In the genomic region with DNA sequence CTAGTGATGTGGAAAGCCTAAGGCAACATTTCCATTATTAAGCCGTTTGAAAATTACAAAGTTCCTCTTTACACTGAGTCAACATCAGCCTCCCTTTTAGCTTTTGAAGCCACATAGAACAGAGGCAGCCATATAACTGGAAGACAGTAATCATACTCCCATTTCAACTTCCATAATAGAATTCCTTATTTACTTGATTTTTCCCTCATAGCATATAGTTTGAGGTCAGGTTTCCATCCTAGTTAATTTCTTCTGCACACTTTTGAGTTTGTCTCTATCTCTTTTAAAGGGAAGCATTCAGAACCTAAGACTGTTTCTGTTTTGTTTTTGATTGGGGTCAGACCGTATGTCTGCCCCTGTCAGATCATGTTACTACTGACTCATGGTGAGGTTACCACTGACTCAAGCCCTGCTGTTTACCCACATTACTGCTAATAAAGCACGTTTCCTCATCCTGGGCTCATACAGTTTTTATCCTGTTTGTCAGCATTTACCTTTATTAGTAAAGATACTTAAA, we compare ENCODE assay signal across 1 cellular context.
TF ChIP-seq lines count a peak whose summit lies in the region.

No MANE protein-coding gene starts in this region.

TF ChIP-seq in HepG2, 621 proteins besides CTCF, POLR2A, EP300 and RAD21 (continued from another document and continues in another):
- TF ChIP-seq, protein P1, sequence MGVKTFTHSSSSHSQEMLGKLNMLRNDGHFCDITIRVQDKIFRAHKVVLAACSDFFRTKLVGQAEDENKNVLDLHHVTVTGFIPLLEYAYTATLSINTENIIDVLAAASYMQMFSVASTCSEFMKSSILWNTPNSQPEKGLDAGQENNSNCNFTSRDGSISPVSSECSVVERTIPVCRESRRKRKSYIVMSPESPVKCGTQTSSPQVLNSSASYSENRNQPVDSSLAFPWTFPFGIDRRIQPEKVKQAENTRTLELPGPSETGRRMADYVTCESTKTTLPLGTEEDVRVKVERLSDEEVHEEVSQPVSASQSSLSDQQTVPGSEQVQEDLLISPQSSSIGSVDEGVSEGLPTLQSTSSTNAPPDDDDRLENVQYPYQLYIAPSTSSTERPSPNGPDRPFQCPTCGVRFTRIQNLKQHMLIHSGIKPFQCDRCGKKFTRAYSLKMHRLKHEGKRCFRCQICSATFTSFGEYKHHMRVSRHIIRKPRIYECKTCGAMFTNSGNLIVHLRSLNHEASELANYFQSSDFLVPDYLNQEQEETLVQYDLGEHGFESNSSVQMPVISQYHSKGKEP (CRISPR knock-in tag; IDR thresholded peaks at IDR 0.05), result no peak
- TF ChIP-seq MED1 (CRISPR knock-in tag; IDR thresholded peaks at IDR 0.05) (peak; percentile 86), SOX13 (IDR thresholded peaks at IDR 0.05) (no peak), SOX13 (CRISPR knock-in tag; conservative IDR thresholded peaks at IDR 0.05 in 1 of 2, IDR thresholded peaks at IDR 0.05 in 1 of 2) (peak in 1 of 2 experiments; percentile 40; a peak in 1 of 4 replicates), ASH2L (IDR thresholded peaks at IDR 0.05; ENCODE audit: insufficient read length, low read depth, low read length) (peak; percentile 76), ZNF260 (CRISPR knock-in tag; IDR thresholded peaks at IDR 0.05; ENCODE audit: borderline replicate concordance, low read depth) (no peak), ZNF614 (CRISPR knock-in tag; IDR thresholded peaks at IDR 0.05; ENCODE audit: borderline replicate concordance) (0 out of 2 replicates have a peak, but pooled peaks have one; percentile 8), ARNT (IDR thresholded peaks at IDR 0.05) (no peak), ZNF337 (CRISPR knock-in tag; IDR thresholded peaks at IDR 0.05; ENCODE audit: borderline replicate concordance, low read depth) (no peak), KLF16 (CRISPR knock-in tag; IDR thresholded peaks at IDR 0.05) (0 out of 4 replicates have a peak, but pooled peaks of 1 of the 2 experiments have one; percentile 40), ZMAT3 (CRISPR knock-in tag; conservative IDR thresholded peaks at IDR 0.05) (peak; percentile 74; the same call in 1 of the 2 replicates), IRF2 (CRISPR knock-in tag; IDR thresholded peaks at IDR 0.05) (peak; percentile 79), TCF7 (IDR thresholded peaks at IDR 0.05; ENCODE audit: low read depth) (0 out of 2 replicates have a peak, but pooled peaks have one; percentile 52), KMT2B (CRISPR knock-in tag; IDR thresholded peaks at IDR 0.05) (0 out of 2 replicates have a peak, but pooled peaks have one; percentile 36), MEF2D (CRISPR knock-in tag; IDR thresholded peaks at IDR 0.05) (peak; percentile 26; the same call in 1 of the 2 replicates), MBD4 (IDR thresholded peaks at IDR 0.05; ENCODE audit: borderline replicate concordance, low read length) (peak; percentile 86; the same call in 1 of the 2 replicates), ZMYM4 (CRISPR knock-in tag; IDR thresholded peaks at IDR 0.05) (peak; percentile 34; the same call in 1 of the 2 replicates), SMARCC2 (IDR thresholded peaks at IDR 0.05) (no peak), MAFK (conservative IDR thresholded peaks at IDR 0.05 in 1 of 2, IDR thresholded peaks at IDR 0.05 in 1 of 2; ENCODE audit: low read length in 2 of 2) (peak; percentile 55 to 62), ZNF7 (CRISPR knock-in tag; IDR thresholded peaks at IDR 0.05) (peak; percentile 83), ZFP1 (CRISPR knock-in tag; IDR thresholded peaks at IDR 0.05) (0 out of 2 replicates have a peak, but pooled peaks have one; percentile 47), SIX1 (CRISPR knock-in tag; IDR thresholded peaks at IDR 0.05; ENCODE audit: borderline replicate concordance) (peak; percentile 96), SMYD3 (CRISPR knock-in tag; IDR thresholded peaks at IDR 0.05) (peak; percentile 37; the same call in 1 of the 2 replicates), RCOR2 (CRISPR knock-in tag; IDR thresholded peaks at IDR 0.05) (0 out of 2 replicates have a peak, but pooled peaks have one; percentile 9)
- TF ChIP-seq, protein P2, sequence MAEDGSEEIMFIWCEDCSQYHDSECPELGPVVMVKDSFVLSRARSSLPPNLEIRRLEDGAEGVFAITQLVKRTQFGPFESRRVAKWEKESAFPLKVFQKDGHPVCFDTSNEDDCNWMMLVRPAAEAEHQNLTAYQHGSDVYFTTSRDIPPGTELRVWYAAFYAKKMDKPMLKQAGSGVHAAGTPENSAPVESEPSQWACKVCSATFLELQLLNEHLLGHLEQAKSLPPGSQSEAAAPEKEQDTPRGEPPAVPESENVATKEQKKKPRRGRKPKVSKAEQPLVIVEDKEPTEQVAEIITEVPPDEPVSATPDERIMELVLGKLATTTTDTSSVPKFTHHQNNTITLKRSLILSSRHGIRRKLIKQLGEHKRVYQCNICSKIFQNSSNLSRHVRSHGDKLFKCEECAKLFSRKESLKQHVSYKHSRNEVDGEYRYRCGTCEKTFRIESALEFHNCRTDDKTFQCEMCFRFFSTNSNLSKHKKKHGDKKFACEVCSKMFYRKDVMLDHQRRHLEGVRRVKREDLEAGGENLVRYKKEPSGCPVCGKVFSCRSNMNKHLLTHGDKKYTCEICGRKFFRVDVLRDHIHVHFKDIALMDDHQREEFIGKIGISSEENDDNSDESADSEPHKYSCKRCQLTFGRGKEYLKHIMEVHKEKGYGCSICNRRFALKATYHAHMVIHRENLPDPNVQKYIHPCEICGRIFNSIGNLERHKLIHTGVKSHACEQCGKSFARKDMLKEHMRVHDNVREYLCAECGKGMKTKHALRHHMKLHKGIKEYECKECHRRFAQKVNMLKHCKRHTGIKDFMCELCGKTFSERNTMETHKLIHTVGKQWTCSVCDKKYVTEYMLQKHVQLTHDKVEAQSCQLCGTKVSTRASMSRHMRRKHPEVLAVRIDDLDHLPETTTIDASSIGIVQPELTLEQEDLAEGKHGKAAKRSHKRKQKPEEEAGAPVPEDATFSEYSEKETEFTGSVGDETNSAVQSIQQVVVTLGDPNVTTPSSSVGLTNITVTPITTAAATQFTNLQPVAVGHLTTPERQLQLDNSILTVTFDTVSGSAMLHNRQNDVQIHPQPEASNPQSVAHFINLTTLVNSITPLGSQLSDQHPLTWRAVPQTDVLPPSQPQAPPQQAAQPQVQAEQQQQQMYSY (CRISPR knock-in tag; IDR thresholded peaks at IDR 0.05), result no peak
- TF ChIP-seq, protein P3, sequence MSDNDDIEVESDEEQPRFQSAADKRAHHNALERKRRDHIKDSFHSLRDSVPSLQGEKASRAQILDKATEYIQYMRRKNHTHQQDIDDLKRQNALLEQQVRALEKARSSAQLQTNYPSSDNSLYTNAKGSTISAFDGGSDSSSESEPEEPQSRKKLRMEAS (IDR thresholded peaks at IDR 0.05), result peak; percentile 55; the same call in 1 of the 2 replicates
- TF ChIP-seq, protein P4, sequence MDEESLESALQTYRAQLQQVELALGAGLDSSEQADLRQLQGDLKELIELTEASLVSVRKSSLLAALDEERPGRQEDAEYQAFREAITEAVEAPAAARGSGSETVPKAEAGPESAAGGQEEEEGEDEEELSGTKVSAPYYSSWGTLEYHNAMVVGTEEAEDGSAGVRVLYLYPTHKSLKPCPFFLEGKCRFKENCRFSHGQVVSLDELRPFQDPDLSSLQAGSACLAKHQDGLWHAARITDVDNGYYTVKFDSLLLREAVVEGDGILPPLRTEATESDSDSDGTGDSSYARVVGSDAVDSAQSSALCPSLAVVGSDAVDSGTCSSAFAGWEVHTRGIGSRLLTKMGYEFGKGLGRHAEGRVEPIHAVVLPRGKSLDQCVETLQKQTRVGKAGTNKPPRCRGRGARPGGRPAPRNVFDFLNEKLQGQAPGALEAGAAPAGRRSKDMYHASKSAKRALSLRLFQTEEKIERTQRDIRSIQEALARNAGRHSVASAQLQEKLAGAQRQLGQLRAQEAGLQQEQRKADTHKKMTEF (CRISPR knock-in tag; IDR thresholded peaks at IDR 0.05), result peak; percentile 66; the same call in 1 of the 2 replicates
- TF ChIP-seq, protein P5, sequence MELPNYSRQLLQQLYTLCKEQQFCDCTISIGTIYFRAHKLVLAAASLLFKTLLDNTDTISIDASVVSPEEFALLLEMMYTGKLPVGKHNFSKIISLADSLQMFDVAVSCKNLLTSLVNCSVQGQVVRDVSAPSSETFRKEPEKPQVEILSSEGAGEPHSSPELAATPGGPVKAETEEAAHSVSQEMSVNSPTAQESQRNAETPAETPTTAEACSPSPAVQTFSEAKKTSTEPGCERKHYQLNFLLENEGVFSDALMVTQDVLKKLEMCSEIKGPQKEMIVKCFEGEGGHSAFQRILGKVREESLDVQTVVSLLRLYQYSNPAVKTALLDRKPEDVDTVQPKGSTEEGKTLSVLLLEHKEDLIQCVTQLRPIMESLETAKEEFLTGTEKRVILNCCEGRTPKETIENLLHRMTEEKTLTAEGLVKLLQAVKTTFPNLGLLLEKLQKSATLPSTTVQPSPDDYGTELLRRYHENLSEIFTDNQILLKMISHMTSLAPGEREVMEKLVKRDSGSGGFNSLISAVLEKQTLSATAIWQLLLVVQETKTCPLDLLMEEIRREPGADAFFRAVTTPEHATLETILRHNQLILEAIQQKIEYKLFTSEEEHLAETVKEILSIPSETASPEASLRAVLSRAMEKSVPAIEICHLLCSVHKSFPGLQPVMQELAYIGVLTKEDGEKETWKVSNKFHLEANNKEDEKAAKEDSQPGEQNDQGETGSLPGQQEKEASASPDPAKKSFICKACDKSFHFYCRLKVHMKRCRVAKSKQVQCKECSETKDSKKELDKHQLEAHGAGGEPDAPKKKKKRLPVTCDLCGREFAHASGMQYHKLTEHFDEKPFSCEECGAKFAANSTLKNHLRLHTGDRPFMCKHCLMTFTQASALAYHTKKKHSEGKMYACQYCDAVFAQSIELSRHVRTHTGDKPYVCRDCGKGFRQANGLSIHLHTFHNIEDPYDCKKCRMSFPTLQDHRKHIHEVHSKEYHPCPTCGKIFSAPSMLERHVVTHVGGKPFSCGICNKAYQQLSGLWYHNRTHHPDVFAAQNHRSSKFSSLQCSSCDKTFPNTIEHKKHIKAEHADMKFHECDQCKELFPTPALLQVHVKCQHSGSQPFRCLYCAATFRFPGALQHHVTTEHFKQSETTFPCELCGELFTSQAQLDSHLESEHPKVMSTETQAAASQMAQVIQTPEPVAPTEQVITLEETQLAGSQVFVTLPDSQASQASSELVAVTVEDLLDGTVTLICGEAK (IDR thresholded peaks at IDR 0.05), result peak; percentile 38; the same call in 1 of the 2 replicates
- TF ChIP-seq, protein P5 (CRISPR knock-in tag; IDR thresholded peaks at IDR 0.05), result peak; percentile 95; the same call in 1 of the 2 replicates
- TF ChIP-seq, protein P6, sequence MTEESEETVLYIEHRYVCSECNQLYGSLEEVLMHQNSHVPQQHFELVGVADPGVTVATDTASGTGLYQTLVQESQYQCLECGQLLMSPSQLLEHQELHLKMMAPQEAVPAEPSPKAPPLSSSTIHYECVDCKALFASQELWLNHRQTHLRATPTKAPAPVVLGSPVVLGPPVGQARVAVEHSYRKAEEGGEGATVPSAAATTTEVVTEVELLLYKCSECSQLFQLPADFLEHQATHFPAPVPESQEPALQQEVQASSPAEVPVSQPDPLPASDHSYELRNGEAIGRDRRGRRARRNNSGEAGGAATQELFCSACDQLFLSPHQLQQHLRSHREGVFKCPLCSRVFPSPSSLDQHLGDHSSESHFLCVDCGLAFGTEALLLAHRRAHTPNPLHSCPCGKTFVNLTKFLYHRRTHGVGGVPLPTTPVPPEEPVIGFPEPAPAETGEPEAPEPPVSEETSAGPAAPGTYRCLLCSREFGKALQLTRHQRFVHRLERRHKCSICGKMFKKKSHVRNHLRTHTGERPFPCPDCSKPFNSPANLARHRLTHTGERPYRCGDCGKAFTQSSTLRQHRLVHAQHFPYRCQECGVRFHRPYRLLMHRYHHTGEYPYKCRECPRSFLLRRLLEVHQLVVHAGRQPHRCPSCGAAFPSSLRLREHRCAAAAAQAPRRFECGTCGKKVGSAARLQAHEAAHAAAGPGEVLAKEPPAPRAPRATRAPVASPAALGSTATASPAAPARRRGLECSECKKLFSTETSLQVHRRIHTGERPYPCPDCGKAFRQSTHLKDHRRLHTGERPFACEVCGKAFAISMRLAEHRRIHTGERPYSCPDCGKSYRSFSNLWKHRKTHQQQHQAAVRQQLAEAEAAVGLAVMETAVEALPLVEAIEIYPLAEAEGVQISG (CRISPR knock-in tag; IDR thresholded peaks at IDR 0.05), result no peak
